In genomic region chr4:100742045-100742444, GRCh38 we compare ENCODE assay signal across 9 cellular contexts.
DNase-seq lines count a peak whose midpoint lies in the region; ATAC-seq and TF ChIP-seq lines count a peak whose summit lies in the region.
"Had no signal": no experiment of that assay in that cellular context is flagged by ENCODE, and none has a peak within 500 bp of the region (broad histone marks: within the 10 kb centered on the region; RNA-seq: fewer than 3 reads in every experiment).

No MANE protein-coding gene starts in this region.

- no peak overlapping the region for H2AFZ ChIP-seq in hepatocyte

- H3K4me3 Mint-ChIP-seq in activated CD4-positive, alpha-beta T cell treated with anti-CD3 and anti-CD28 coated beads, Interleukin-2, amount 10 ng/mL, durations not matched to agents 7 days and 5 days, result no peak overlapping the region
- no peak overlapping the region for H3K4me3 Mint-ChIP-seq in CD8-positive, alpha-beta T cell
- H3K4me3 Mint-ChIP-seq: nephron progenitor cell had no signal

- no peaks in the 10 kb centered on the region for H3K27me3 ChIP-seq in AG04450 (ENCODE audit: control insufficient read depth, insufficient read depth, low read length)
- no peaks in the 10 kb centered on the region for H3K27me3 ChIP-seq in hepatocyte
- no peaks in the 10 kb centered on the region for H3K27me3 ChIP-seq in CD8-positive, alpha-beta T cell (ENCODE audit: insufficient read depth, low read length)

- no peaks in the 10 kb centered on the region for H3K36me3 ChIP-seq in hepatocyte (replicated peaks; ENCODE audit: insufficient read depth, low read depth)
- no peaks in the 10 kb centered on the region for H3K36me3 ChIP-seq in CD8-positive, alpha-beta T cell (ENCODE audit: insufficient read depth, low read length)

- H3K9me3 Mint-ChIP-seq in activated CD4-positive, alpha-beta T cell treated with anti-CD3 and anti-CD28 coated beads, Interleukin-2, amount 10 ng/mL, durations not matched to agents 7 days and 5 days, result no peaks in the 10 kb centered on the region
- H3K9me3 Mint-ChIP-seq in CD8-positive, alpha-beta T cell, result no peaks in the 10 kb centered on the region
- H3K9me3 Mint-ChIP-seq: nephron progenitor cell had no signal

- WGBS in hepatocyte (ENCODE audit: low lambda C conversion rate, missing lambda C conversion rate), result 79% methylated on average over 4 of the region's 4 CpGs

- H3K9me2 ChIP-seq in hepatocyte (replicated peaks; ENCODE audit: insufficient read depth), result no peaks in the 10 kb centered on the region

- no peaks in the 10 kb centered on the region for H3K79me2 ChIP-seq in hepatocyte

- DNase-seq in AG04450 (ENCODE audit: low read depth, low spot score), result no peak
- DNase-seq in RPMI7951 (ENCODE audit: low read depth), result peak; percentile 61
- no peak for DNase-seq in hepatocyte (ENCODE audit: low spot score)
- DNase-seq in activated CD4-positive, alpha-beta T cell treated with anti-CD3 and anti-CD28 coated beads, Interleukin-2, amount 10 ng/mL, durations not matched to agents 7 days and 5 days, result no peak
- no peak for DNase-seq in CD8-positive, alpha-beta T cell
- no peak for DNase-seq in midbrain (lab: John Stamatoyannopoulos, UW)
- DNase-seq: nephron progenitor cell had no signal

- H3K9me3 ChIP-seq in AG04450 (ENCODE audit: control insufficient read depth, insufficient read depth, low read length) (no peaks in the 10 kb centered on the region), hepatocyte (ENCODE audit: low read depth) (no peaks in the 10 kb centered on the region)
- no peaks in the 10 kb centered on the region for H3K9me3 ChIP-seq in CD8-positive, alpha-beta T cell (ENCODE audit: low read length)

- no peak overlapping the region for H3K27ac Mint-ChIP-seq in activated CD4-positive, alpha-beta T cell treated with anti-CD3 and anti-CD28 coated beads, Interleukin-2, amount 10 ng/mL, durations not matched to agents 7 days and 5 days
- no peak overlapping the region for H3K27ac Mint-ChIP-seq in CD8-positive, alpha-beta T cell
- H3K27ac Mint-ChIP-seq: nephron progenitor cell had no signal

- no peaks in the 10 kb centered on the region for H3K4me1 ChIP-seq in hepatocyte (ENCODE audit: insufficient read depth)
- H3K4me1 ChIP-seq in CD8-positive, alpha-beta T cell (ENCODE audit: insufficient read depth, low read length), result no peaks in the 10 kb centered on the region

- peak; percentile 19 for TF ChIP-seq CTCF in AG04450 (IDR thresholded peaks at IDR 0.05; ENCODE audit: low read depth, low read length)
- TF ChIP-seq CTCF in hepatocyte (IDR thresholded peaks at IDR 0.05; ENCODE audit: poor library complexity), result peak; percentile 24
- TF ChIP-seq CTCF in CD8-positive, alpha-beta T cell (IDR thresholded peaks at IDR 0.05), result no peak

- H3K27ac ChIP-seq in AG04450 (ENCODE audit: low read depth, low read length), result no peak overlapping the region
- H3K27ac ChIP-seq in hepatocyte, result no peak overlapping the region
- H3K27ac ChIP-seq in CD8-positive, alpha-beta T cell (ENCODE audit: low read depth, low read length), result no peak overlapping the region

- H3K4me2 ChIP-seq in hepatocyte, result no peak overlapping the region

- ATAC-seq in GM18867 (IDR thresholded peaks at IDR 0.05; ENCODE audit: unreplicated experiment), result peak; percentile 45
- no peak for ATAC-seq in CD8-positive, alpha-beta T cell
- ATAC-seq in GM18511 (IDR thresholded peaks at IDR 0.05; ENCODE audit: unreplicated experiment), result no peak

- intact Hi-C loops in CD8-positive, alpha-beta T cell (cut with DNase I, micrococcal nuclease), result loop anchor here in 1 of 2 experiments (5.0 kb wide), 2 partner anchors 320 to 650 kb away; no protein-coding TSS in a partner anchor

- no peaks in the 10 kb centered on the region for H3K36me3 Mint-ChIP-seq in activated CD4-positive, alpha-beta T cell treated with anti-CD3 and anti-CD28 coated beads, Interleukin-2, amount 10 ng/mL, durations not matched to agents 7 days and 5 days (ENCODE audit: low read depth)
- no peaks in the 10 kb centered on the region for H3K36me3 Mint-ChIP-seq in CD8-positive, alpha-beta T cell

- no peaks in the 10 kb centered on the region for H3K4me1 Mint-ChIP-seq in activated CD4-positive, alpha-beta T cell treated with anti-CD3 and anti-CD28 coated beads, Interleukin-2, amount 10 ng/mL, durations not matched to agents 7 days and 5 days
- H3K4me1 Mint-ChIP-seq in CD8-positive, alpha-beta T cell (ENCODE audit: low read depth), result no peaks in the 10 kb centered on the region
- H3K4me1 Mint-ChIP-seq: nephron progenitor cell had no signal

- POLR2A ChIA-PET in AG04450 (lab: Yijun Ruan, JAX), result no interaction called here
- POLR2A ChIA-PET in activated CD4-positive, alpha-beta T cell treated with anti-CD3 and anti-CD28 coated beads, Interleukin-2, amount 10 ng/mL, durations not matched to agents 7 days and 5 days (lab: Charles Lee), result no interaction called here
- POLR2A ChIA-PET in CD8-positive, alpha-beta T cell (lab: Charles Lee), result no interaction called here

- H4K20me1 ChIP-seq in hepatocyte (ENCODE audit: insufficient read depth, poor library complexity, severe bottlenecking), result no peaks in the 10 kb centered on the region

- CTCF ChIA-PET in AG04450 (lab: Charles Lee), result no interaction called here
- CTCF ChIA-PET in activated CD4-positive, alpha-beta T cell treated with anti-CD3 and anti-CD28 coated beads, Interleukin-2, amount 10 ng/mL, durations not matched to agents 7 days and 5 days (lab: Charles Lee), result no interaction called here
- CTCF ChIA-PET in CD8-positive, alpha-beta T cell (lab: Charles Lee), result interaction anchor here (1.3 kb wide), 1 partner anchor 11 kb away, joined by 4 read pairs; no protein-coding TSS in a partner anchor

- H3K4me3 ChIP-seq in AG04450 (ENCODE audit: low read depth, low read length), result no peak overlapping the region
- no peak overlapping the region for H3K4me3 ChIP-seq in hepatocyte
- H3K4me3 ChIP-seq in CD8-positive, alpha-beta T cell (ENCODE audit: low read depth, low read length), result no peak overlapping the region

- H3K27me3 Mint-ChIP-seq in activated CD4-positive, alpha-beta T cell treated with anti-CD3 and anti-CD28 coated beads, Interleukin-2, amount 10 ng/mL, durations not matched to agents 7 days and 5 days, result peaks cover 8% of the 10 kb centered on the region
- H3K27me3 Mint-ChIP-seq in CD8-positive, alpha-beta T cell (ENCODE audit: low read depth), result no peaks in the 10 kb centered on the region
